Comparison of ENCODE assay signal across 13 cellular contexts in genomic region chr22:25845985-25846745, GRCh38.
A peak's percentile ranks its signal among the peaks of the same experiment; 100 is the strongest.
DNase-seq lines count a peak whose midpoint lies in the region; ATAC-seq and TF ChIP-seq lines count a peak whose summit lies in the region.
"Had no signal": no experiment of that assay in that cellular context is flagged by ENCODE, and none has a peak within 500 bp of the region (broad histone marks: within the 10 kb centered on the region; RNA-seq: fewer than 3 reads in every experiment).

No MANE protein-coding gene starts in this region.

- no peak for ATAC-seq in GM21529 (IDR thresholded peaks at IDR 0.05; ENCODE audit: unreplicated experiment)
- ATAC-seq: activated CD4-positive, CD25-positive, alpha-beta regulatory T cell treated with anti-CD3 and anti-CD28 coated beads, Interleukin-2, amount 50 U/mL, for 24 hours had no signal

- intact Hi-C loops in cardiac septum (cut with DNase I): no loop called here

- H3K27me3 ChIP-seq in MG63: no peaks in the 10 kb centered on the region

- no peak for TF ChIP-seq CTCF in GM10266 (IDR thresholded peaks at IDR 0.05; ENCODE audit: control insufficient read depth, insufficient read depth, low read depth, missing control alignments)
- no peak for TF ChIP-seq CTCF in coronary artery (IDR thresholded peaks at IDR 0.05)

- no peaks in the 10 kb centered on the region for H3K9me3 ChIP-seq in MG63
- H3K9me3 ChIP-seq: heart right ventricle had no signal

- no peaks in the 10 kb centered on the region for H3K36me3 ChIP-seq in MG63

- DNase-seq in A172 (ENCODE audit: low spot score) (peak; percentile 8), GM10266 (ENCODE audit: extremely low spot score) (peak; percentile 46), MG63 (peak; percentile 18), coronary artery (ENCODE audit: low spot score) (peak; percentile 43), SHP77 (lab: John Stamatoyannopoulos, UW) (no peak), cardiac septum (ENCODE audit: low spot score) (no peak), SHP77 treated with DMSO at 0.1 percent for 48 hours (lab: John Stamatoyannopoulos, UW) (no peak)
- DNase-seq: heart right ventricle; NCI-H2171; retina; stimulated activated CD4-positive, alpha-beta T cell treated with anti-CD3 and anti-CD28 coated beads, Interleukin-4, amount 100 ng/mL, for 4 hours had no signal

- H3K27ac ChIP-seq in coronary artery: no peak overlapping the region
- H3K27ac ChIP-seq: heart right ventricle had no signal

- H3K4me3 ChIP-seq in MG63: no peak overlapping the region
- H3K4me3 ChIP-seq in coronary artery: no peak overlapping the region
- H3K4me3 ChIP-seq: heart right ventricle had no signal

Comparison
In these comparisons a context has a peak if more than half of its experiments do, and no peak if none do; other contexts are left out.
1. DNase-seq: peak in A172 (single experiment), GM10266 (single experiment), MG63 (single experiment) and coronary artery (single experiment); none in SHP77 (0 of 2), cardiac septum (single experiment) and SHP77 treated with DMSO at 0.1 percent for 48 hours (single experiment).